ENCODE assay signal across 2 cellular contexts in genomic region chr9:133883356-133883755, GRCh38.
TF ChIP-seq lines count a peak whose summit lies in the region.

No MANE protein-coding gene starts in this region.

TF ChIP-seq in SK-N-SH, 30 proteins besides CTCF, POLR2A, EP300 and RAD21 (continued from another document):
- no peak for TF ChIP-seq FOSL2 (IDR thresholded peaks at IDR 0.05; ENCODE audit: borderline replicate concordance, low read depth)

TF ChIP-seq in SK-N-SH treated with all-trans-retinoic acid at 6 μM for 48 hours, 23 proteins besides CTCF, POLR2A, EP300 and RAD21 (continued from another document):
- TF ChIP-seq POU6F1 (CRISPR knock-in tag; IDR thresholded peaks at IDR 0.05; ENCODE audit: borderline replicate concordance, low read depth) (no peak), TCF4 (CRISPR knock-in tag; IDR thresholded peaks at IDR 0.05; ENCODE audit: borderline replicate concordance) (no peak), TSHZ2 (CRISPR knock-in tag; IDR thresholded peaks at IDR 0.05) (no peak), ISL1 (CRISPR knock-in tag; IDR thresholded peaks at IDR 0.05) (no peak), GLIS3 (CRISPR knock-in tag; IDR thresholded peaks at IDR 0.05) (no peak)
